8 cellular contexts compared by ENCODE assay signal in the genomic region with DNA sequence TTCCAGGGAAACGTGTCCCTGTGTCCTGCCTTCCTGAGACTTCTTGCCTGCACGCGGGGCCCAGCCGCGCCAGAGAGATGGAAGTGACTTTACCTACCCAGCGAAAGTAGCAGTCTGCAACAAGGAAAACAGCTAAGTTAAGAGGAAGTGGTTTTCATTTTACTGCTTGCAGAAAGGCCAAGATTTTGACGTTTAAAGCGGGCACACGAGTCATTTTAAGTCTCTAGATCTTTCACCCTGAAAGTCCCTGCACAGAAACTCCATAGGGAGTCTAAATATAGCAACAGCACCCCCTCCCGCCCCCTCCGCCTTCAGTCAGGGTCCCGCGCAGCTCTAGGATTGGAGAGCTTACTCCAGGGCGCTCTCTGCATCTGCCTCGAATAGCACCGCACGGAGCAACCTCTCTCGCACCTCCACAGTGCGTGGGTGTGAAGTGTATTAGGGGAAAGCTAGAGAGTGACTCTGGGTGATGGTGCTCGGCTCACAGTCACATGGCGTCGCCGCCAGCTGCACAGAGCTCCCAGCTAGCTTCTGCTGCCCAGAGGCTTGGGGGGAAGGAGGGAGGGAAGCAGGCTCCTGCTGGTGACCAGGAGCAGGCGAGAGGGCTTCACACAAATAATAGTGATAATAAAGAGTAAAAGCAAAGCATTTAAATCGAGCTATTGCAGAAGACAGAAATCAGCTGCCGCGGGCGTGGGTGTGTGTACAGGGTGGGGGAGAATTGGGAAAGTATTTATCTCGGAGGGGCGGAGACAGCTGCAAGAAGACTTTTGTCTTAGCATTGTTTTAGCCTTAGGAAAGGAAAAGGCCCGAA. TPM values are rescaled to one million over a fixed set of nuclear protein-coding genes. Genes with fewer than 3 reads are reported as not detected.
DNase-seq lines count a peak whose midpoint lies in the region; ATAC-seq and TF ChIP-seq lines count a peak whose summit lies in the region.

No MANE protein-coding gene starts in this region.

- peak overlapping the region; percentile 98 for H3K4me3 Mint-ChIP-seq in activated naive CD4-positive, alpha-beta T cell treated with anti-CD3 and anti-CD28 coated beads, Interleukin-2, amount 50 U/mL, for 24 hours

- CTCF ChIA-PET in A673 (lab: Charles Lee) = interaction anchor here (1.0 to 1.7 kb wide), 2 partner anchors 39 to 510 kb away, joined by 3 to 5 read pairs; no protein-coding TSS in a partner anchor

- peak overlapping the region; percentile 24 for H3K9ac ChIP-seq in SK-N-MC (ENCODE audit: insufficient read length)

- H3K27ac Mint-ChIP-seq in activated naive CD4-positive, alpha-beta T cell treated with anti-CD3 and anti-CD28 coated beads, Interleukin-2, amount 50 U/mL, for 24 hours = peak overlapping the region; percentile 98

- no peak overlapping the region for H3K27ac ChIP-seq in A673 (ENCODE audit: low read depth, low read length, poor library complexity, severe bottlenecking)
- H3K27ac ChIP-seq in SK-N-MC = 0 out of 2 replicates have a peak overlapping the region, but pooled peaks have one; percentile 27
- H3K27ac ChIP-seq in right cardiac atrium (ENCODE audit: low read length) = no peak overlapping the region

- ATAC-seq in GM18867 (IDR thresholded peaks at IDR 0.05; ENCODE audit: unreplicated experiment) = peak; percentile 65
- peak; percentile 56 for ATAC-seq in HG03060 (IDR thresholded peaks at IDR 0.05; ENCODE audit: low read depth, unreplicated experiment)
- peak; percentile 76 for ATAC-seq in right cardiac atrium

- peak; percentile 73 for DNase-seq in A673 (ENCODE audit: low spot score)
- no peak for DNase-seq in SK-N-MC (ENCODE audit: low read depth, low spot score)
- peak; percentile 22 to 71 (median 71) for DNase-seq in right cardiac atrium
- DNase-seq in skeletal muscle cell (ENCODE audit: low read depth) = no peak
- DNase-seq in T1000 (lab: John Stamatoyannopoulos, UW) = no peak

- H3K27me3 Mint-ChIP-seq in activated naive CD4-positive, alpha-beta T cell treated with anti-CD3 and anti-CD28 coated beads, Interleukin-2, amount 50 U/mL, for 24 hours = no peaks in the 10 kb centered on the region

- H3K27me3 ChIP-seq in A673 (replicated peaks; ENCODE audit: insufficient read depth, low read depth, low read length, poor library complexity) (no peaks in the 10 kb centered on the region), right cardiac atrium (ENCODE audit: control insufficient read depth, insufficient read depth) (no peaks in the 10 kb centered on the region)

- no peak for TF ChIP-seq CTCF in A673 (conservative IDR thresholded peaks at IDR 0.05; ENCODE audit: low read depth, low read length)

- POLR2A ChIA-PET in A673 (lab: Charles Lee; ENCODE audit: low non-redundant PET) = no interaction called here

- no peaks in the 10 kb centered on the region for H3K9me3 ChIP-seq in A673 (ENCODE audit: low read depth, low read length, poor library complexity, severe bottlenecking)
- no peaks in the 10 kb centered on the region for H3K9me3 ChIP-seq in SK-N-MC (ENCODE audit: low read depth, low read length)
- no peaks in the 10 kb centered on the region for H3K9me3 ChIP-seq in right cardiac atrium (ENCODE audit: control insufficient read depth, low read length)

- no peaks in the 10 kb centered on the region for H3K9me3 Mint-ChIP-seq in activated naive CD4-positive, alpha-beta T cell treated with anti-CD3 and anti-CD28 coated beads, Interleukin-2, amount 50 U/mL, for 24 hours

- intact Hi-C loops in A673 (cut with micrococcal nuclease; ENCODE audit: unreplicated experiment) = loop anchor here (5.0 to 10.0 kb wide), 3 partner anchors 203 to 332 kb away; no protein-coding TSS in a partner anchor
- intact Hi-C loops in right cardiac atrium (cut with DNase I) = loop anchor here (5.0 to 10.0 kb wide), 7 partner anchors 497 to 565 kb away; no protein-coding TSS in a partner anchor

- H3K36me3 ChIP-seq in A673 (ENCODE audit: insufficient read depth, low read length, poor library complexity, severe bottlenecking) = no peaks in the 10 kb centered on the region
- no peaks in the 10 kb centered on the region for H3K36me3 ChIP-seq in SK-N-MC (ENCODE audit: insufficient read depth, low read length)

- no TSS peak for BruUV-seq in A673 (replicated peaks; lab: Mats Ljungman, UMichigan)

- H3K4me3 ChIP-seq in A673 (ENCODE audit: low read depth, low read length, poor library complexity, severe bottlenecking) (peak overlapping the region; percentile 73), SK-N-MC (peak overlapping the region; percentile 85), right cardiac atrium (ENCODE audit: low read length) (peak overlapping the region; percentile 58), skeletal muscle cell (ENCODE audit: low read depth, low read length) (peak overlapping the region; percentile 65)

- WGBS in right cardiac atrium = 4% methylated on average over 31 of the region's 31 CpGs

- peaks cover 76% of the 10 kb centered on the region for H3K4me1 Mint-ChIP-seq in activated naive CD4-positive, alpha-beta T cell treated with anti-CD3 and anti-CD28 coated beads, Interleukin-2, amount 50 U/mL, for 24 hours

- H3K4me1 ChIP-seq in A673 (ENCODE audit: insufficient read depth, low read length, poor library complexity, severe bottlenecking) = peaks cover 35% of the 10 kb centered on the region
- H3K4me1 ChIP-seq in right cardiac atrium (ENCODE audit: control insufficient read depth, insufficient read depth, low read length) = peaks cover 5% of the 10 kb centered on the region

- H3K36me3 Mint-ChIP-seq in activated naive CD4-positive, alpha-beta T cell treated with anti-CD3 and anti-CD28 coated beads, Interleukin-2, amount 50 U/mL, for 24 hours = peaks cover 3% of the 10 kb centered on the region

RNA-seq across cellular contexts. Expression of a gene that starts 1.8 kb away (rescaled TPM):
- total RNA-seq in A673 (2021) = 17.8 and 18.6 TPM in 2 replicates
- under 1 TPM in 3 of 4 donors, not detected in 1; 0.20 to 0.68 (median 0.47) TPM for total RNA-seq in right cardiac atrium
- polyA plus RNA-seq in right cardiac atrium = 0.25 TPM

Comparison
In these comparisons a context has a peak if more than half of its experiments do, and no peak if none do; other contexts are left out.
1. DNase-seq: peak in A673 (single experiment) and right cardiac atrium (3 of 3); none in SK-N-MC (single experiment), skeletal muscle cell (single experiment) and T1000 (single experiment).
2. RNA of a gene that starts 1.8 kb away (total RNA-seq): 17.8 to 18.6 TPM in A673; 0.20 to 0.68 TPM in right cardiac atrium; every median in the first group is over 10 times any median in the second.
3. Peak in every context shown above with its lines, with median percentiles within 50 percentile points of each other: H3K4me3 ChIP-seq and ATAC-seq.